8 cellular contexts compared by ENCODE assay signal in genomic region chr19:55279376-55279772, GRCh38. TPM values are rescaled to one million over a fixed set of nuclear protein-coding genes. Genes with fewer than 3 reads are reported as not detected.
DNase-seq lines count a peak whose midpoint lies in the region; ATAC-seq and TF ChIP-seq lines count a peak whose summit lies in the region.

No MANE protein-coding gene starts in this region.

- ATAC-seq in HG03460 (IDR thresholded peaks at IDR 0.05; ENCODE audit: unreplicated experiment), result no peak

- peak overlapping the region; percentile 97 for H3K27ac Mint-ChIP-seq in T-helper 1 cell treated with Interleukin-12 subunit alpha and Interleukin-12 subunit beta and Interleukin-4 antibody, amounts not matched to agents 30 μg/mL and 1 μg/mL, for 36 hours

- peaks cover 9% of the 10 kb centered on the region for H3K27me3 Mint-ChIP-seq in T-helper 1 cell treated with Interleukin-12 subunit alpha and Interleukin-12 subunit beta and Interleukin-4 antibody, amounts not matched to agents 30 μg/mL and 1 μg/mL, for 36 hours (ENCODE audit: low read depth)

- peak overlapping the region; percentile 84 for H3K9ac ChIP-seq in adipocyte (ENCODE audit: low read length)

- H3K36me3 Mint-ChIP-seq in T-helper 1 cell treated with Interleukin-12 subunit alpha and Interleukin-12 subunit beta and Interleukin-4 antibody, amounts not matched to agents 30 μg/mL and 1 μg/mL, for 36 hours (ENCODE audit: low read depth), result peaks cover 7% of the 10 kb centered on the region

- peak overlapping the region; percentile 92 for H3K27ac ChIP-seq in substantia nigra (ENCODE audit: low read depth, low read length, poor library complexity, severe bottlenecking)

- peaks cover 26% of the 10 kb centered on the region for H3K4me1 Mint-ChIP-seq in T-helper 1 cell treated with Interleukin-12 subunit alpha and Interleukin-12 subunit beta and Interleukin-4 antibody, amounts not matched to agents 30 μg/mL and 1 μg/mL, for 36 hours (ENCODE audit: low read depth)

- H3K4me1 ChIP-seq in adipocyte (ENCODE audit: control insufficient read depth, insufficient read depth, low read length), result peaks cover 19% of the 10 kb centered on the region

- no peaks in the 10 kb centered on the region for H3K9me3 ChIP-seq in adipocyte (ENCODE audit: control insufficient read depth, low read length)

- no peak for TF ChIP-seq CTCF in kidney epithelial cell (IDR thresholded peaks at IDR 0.05; ENCODE audit: insufficient read depth, low read length, poor library complexity, severe bottlenecking)

- no peaks in the 10 kb centered on the region for H3K9me3 Mint-ChIP-seq in T-helper 1 cell treated with Interleukin-12 subunit alpha and Interleukin-12 subunit beta and Interleukin-4 antibody, amounts not matched to agents 30 μg/mL and 1 μg/mL, for 36 hours

- H3K36me3 ChIP-seq in adipocyte (ENCODE audit: control insufficient read depth, insufficient read depth, low read length, severe bottlenecking), result peaks cover 7% of the 10 kb centered on the region
- H3K36me3 ChIP-seq in kidney epithelial cell (ENCODE audit: control insufficient read depth, insufficient read depth, low read length), result no peaks in the 10 kb centered on the region

- H3K4me3 Mint-ChIP-seq in T-helper 1 cell treated with Interleukin-12 subunit alpha and Interleukin-12 subunit beta and Interleukin-4 antibody, amounts not matched to agents 30 μg/mL and 1 μg/mL, for 36 hours, result peak overlapping the region; percentile 98

- H3K4me3 ChIP-seq in adipocyte (ENCODE audit: low read length) (peak overlapping the region; percentile 92), kidney epithelial cell (ENCODE audit: low read depth, low read length) (peak overlapping the region; percentile 66)

- no peaks in the 10 kb centered on the region for H3K27me3 ChIP-seq in adipocyte (replicated peaks; ENCODE audit: control insufficient read depth, insufficient read depth, low read length)
- no peaks in the 10 kb centered on the region for H3K27me3 ChIP-seq in kidney epithelial cell (ENCODE audit: control insufficient read depth, insufficient read depth, low read length)

- no peak for DNase-seq in T-helper 1 cell
- DNase-seq in adipocyte (ENCODE audit: low read depth), result peak; percentile 8
- DNase-seq in kidney epithelial cell (ENCODE audit: low read depth), result no peak
- DNase-seq in substantia nigra (lab: John Stamatoyannopoulos, UW), result no peak
- DNase-seq in NCI-H2081 (lab: John Stamatoyannopoulos, UW), result no peak
- DNase-seq in HUDEP-2 (lab: John Stamatoyannopoulos, UW; ENCODE audit: unreplicated experiment in 76 of 76), result no peak

RNA-seq across cellular contexts. Expression of gene HSPBP1, which starts 0.5 kb away (rescaled TPM):
- total RNA-seq in kidney epithelial cell, result 64.3 and 77.8 TPM in 2 replicates

RNA-seq across cellular contexts. Expression of gene BRSK1, which starts 4.4 kb away (rescaled TPM):
- 4.7 and 6.0 TPM in 2 replicates for total RNA-seq in kidney epithelial cell

RNA-seq across cellular contexts. Expression of gene PPP6R1, which starts 20.6 kb away (rescaled TPM):
- 41.5 and 51.3 TPM in 2 replicates for total RNA-seq in kidney epithelial cell

RNA-seq across cellular contexts. Expression of gene TMEM150B, which starts 45.8 kb away (rescaled TPM):
- not detected in 2 replicates for total RNA-seq in kidney epithelial cell

RNA-seq across cellular contexts. Expression of gene TMEM86B, which starts 50.8 kb away (rescaled TPM):
- 2.3 and 7.5 TPM in 2 replicates for total RNA-seq in kidney epithelial cell
